Comparison of ENCODE assay signal across 14 cellular contexts in genomic region chr16:84881702-84882521, GRCh38.
DNase-seq lines count a peak whose midpoint lies in the region; ATAC-seq and TF ChIP-seq lines count a peak whose summit lies in the region.
"Had no signal": no experiment of that assay in that cellular context is flagged by ENCODE, and none has a peak within 500 bp of the region (broad histone marks: within the 10 kb centered on the region; RNA-seq: fewer than 3 reads in every experiment).

No MANE protein-coding gene starts in this region.

- H3K27me3 ChIP-seq in BE2C (no peaks in the 10 kb centered on the region), PC-9 (ENCODE audit: insufficient read depth, low read depth) (no peaks in the 10 kb centered on the region), esophagus muscularis mucosa (no peaks in the 10 kb centered on the region), esophagus squamous epithelium (no peaks in the 10 kb centered on the region)

- no peaks in the 10 kb centered on the region for H4K20me1 ChIP-seq in PC-9 (ENCODE audit: insufficient read depth)

- peaks cover 18% of the 10 kb centered on the region for H3K27me3 Mint-ChIP-seq in activated CD4-positive, alpha-beta T cell treated with anti-CD3 and anti-CD28 coated beads, Interleukin-2, amount 10 ng/mL, durations not matched to agents 24 days and 14 days

- BruUV-seq in PC-9 (replicated peaks; lab: Mats Ljungman, UMichigan): no TSS peak

- TF ChIP-seq CTCF in BE2C (IDR thresholded peaks at IDR 0.05; ENCODE audit: low read depth, low read length) (no peak), PC-9 (conservative IDR thresholded peaks at IDR 0.05) (no peak), esophagus muscularis mucosa (IDR thresholded peaks at IDR 0.05) (no peak), omental fat pad (IDR thresholded peaks at IDR 0.05) (no peak), esophagus squamous epithelium (IDR thresholded peaks at IDR 0.05) (no peak)

- H3K4me1 Mint-ChIP-seq in activated CD4-positive, alpha-beta T cell treated with anti-CD3 and anti-CD28 coated beads, Interleukin-2, amount 10 ng/mL, durations not matched to agents 24 days and 14 days: no peaks in the 10 kb centered on the region

- H3F3A ChIP-seq in PC-9 (ENCODE audit: insufficient read depth, low read depth): peaks cover 59% of the 10 kb centered on the region

- H3K9me3 ChIP-seq in BE2C: no peaks in the 10 kb centered on the region
- no peaks in the 10 kb centered on the region for H3K9me3 ChIP-seq in PC-9 (ENCODE audit: insufficient read depth, low read depth)
- no peaks in the 10 kb centered on the region for H3K9me3 ChIP-seq in esophagus muscularis mucosa
- H3K9me3 ChIP-seq in esophagus squamous epithelium: no peaks in the 10 kb centered on the region

- H3K9me2 ChIP-seq in PC-9 (ENCODE audit: insufficient read depth): no peaks in the 10 kb centered on the region

- TF ChIP-seq EP300 in esophagus muscularis mucosa (IDR thresholded peaks at IDR 0.05): no peak

- POLR2A ChIA-PET in PC-9 (lab: Charles Lee; ENCODE audit: unreplicated experiment): interaction anchor here (0.6 kb wide), 1 partner anchor 129 kb away, joined by 3 read pairs; the partner anchor contains the start of gene ZDHHC7

- DNase-seq in BE2C: peak; percentile 34
- DNase-seq in PC-9: peak; percentile 55 to 77
- DNase-seq in esophagus muscularis mucosa (ENCODE audit: extremely low spot score): no peak
- DNase-seq in omental fat pad (ENCODE audit: low spot score): peak; percentile 50
- DNase-seq in inferior parietal cortex (ENCODE audit: extremely low spot score): no peak
- DNase-seq in esophagus squamous epithelium (lab: John Stamatoyannopoulos, UW): no peak
- no peak for DNase-seq in HuH-7 (ENCODE audit: low spot score)
- no peak for DNase-seq in activated CD4-positive, alpha-beta T cell treated with anti-CD3 and anti-CD28 coated beads, Interleukin-2, amount 10 ng/mL, durations not matched to agents 24 days and 14 days
- DNase-seq: activated CD4-positive, CD25-positive, alpha-beta regulatory T cell treated with anti-CD3 and anti-CD28 coated beads, Interleukin-2, amount 50 U/mL, for 72 hours; activated naive CD4-positive, alpha-beta T cell treated with anti-CD3 and anti-CD28 coated beads, Interleukin-2, amount 50 U/mL, for 16 hours; erythroblast; NCI-H1694; PC-3; stimulated activated CD4-positive, alpha-beta T cell treated with anti-CD3 and anti-CD28 coated beads, Interleukin-1b, Interleukin-23, amount 100 ng/mL, for 48 hours had no signal

- TF ChIP-seq POLR2A in esophagus muscularis mucosa (IDR thresholded peaks at IDR 0.05; ENCODE audit: low read depth) (no peak), esophagus squamous epithelium (IDR thresholded peaks at IDR 0.05) (no peak)

- intact Hi-C loops in PC-9 (cut with micrococcal nuclease; ENCODE audit: unreplicated experiment) (loop anchor here (2.0 kb wide), 2 partner anchors 31 to 39 kb away; no protein-coding TSS in a partner anchor), esophagus muscularis mucosa (cut with DNase I) (no loop called here), esophagus squamous epithelium (cut with DNase I) (no loop called here)
- intact Hi-C loops in activated CD4-positive, alpha-beta T cell treated with anti-CD3 and anti-CD28 coated beads, Interleukin-2, amount 10 ng/mL, durations not matched to agents 24 days and 14 days (cut with micrococcal nuclease): no loop called here

- no peaks in the 10 kb centered on the region for H3K79me2 ChIP-seq in PC-9 (ENCODE audit: low read depth)

- WGBS in esophagus muscularis mucosa: 63% methylated on average over 8 of the region's 8 CpGs
- WGBS in esophagus squamous epithelium, 2 donors: 50 to 75% methylated on average over 8 of the region's 8 CpGs

- H3K4me3 ChIP-seq in BE2C (ENCODE audit: low read depth, low read length): no peak overlapping the region
- no peak overlapping the region for H3K4me3 ChIP-seq in PC-9
- no peak overlapping the region for H3K4me3 ChIP-seq in esophagus muscularis mucosa
- H3K4me3 ChIP-seq in esophagus squamous epithelium: no peak overlapping the region

- H3K36me3 ChIP-seq in BE2C (no peaks in the 10 kb centered on the region), PC-9 (ENCODE audit: low read depth) (no peaks in the 10 kb centered on the region), esophagus muscularis mucosa (peaks cover 18 to 98% (median 77%) of the 10 kb centered on the region in 4 donors), esophagus squamous epithelium (peaks cover 0 to 35% (median 0%) of the 10 kb centered on the region in 3 donors)

- H3K27ac ChIP-seq in PC-9 (peak overlapping the region; percentile 78), esophagus muscularis mucosa (replicated peaks in 1 of 4) (peak overlapping the region; percentile 28 to 58 (median 46)), esophagus squamous epithelium (peak overlapping the region in 2 of 4 donors; percentile 42 to 50)

- ATAC-seq in omental fat pad (ENCODE audit: low FRiP score): peak; percentile 48
- ATAC-seq: PC-3 had no signal

- peak overlapping the region; percentile 20 for H3K4me2 ChIP-seq in PC-9

- H2AFZ ChIP-seq in PC-9: no peak overlapping the region

- H3K4me1 ChIP-seq in BE2C (peaks cover 12% of the 10 kb centered on the region), PC-9 (replicated peaks; ENCODE audit: insufficient read depth) (peaks cover 68% of the 10 kb centered on the region), esophagus muscularis mucosa (peaks cover 7 to 49% (median 40%) of the 10 kb centered on the region in 4 donors), esophagus squamous epithelium (peaks cover 0 to 46% (median 13%) of the 10 kb centered on the region in 3 donors)

- CTCF ChIA-PET in PC-9 (lab: Charles Lee): interaction anchor here (0.6 to 1.6 kb wide), 3 partner anchors 31 to 321 kb away, joined by 3 to 5 read pairs (median 3); no protein-coding TSS in a partner anchor

- no peak overlapping the region for H3K4me3 Mint-ChIP-seq in activated CD4-positive, alpha-beta T cell treated with anti-CD3 and anti-CD28 coated beads, Interleukin-2, amount 10 ng/mL, durations not matched to agents 24 days and 14 days

- H3K27ac Mint-ChIP-seq in activated CD4-positive, alpha-beta T cell treated with anti-CD3 and anti-CD28 coated beads, Interleukin-2, amount 10 ng/mL, durations not matched to agents 24 days and 14 days: no peak overlapping the region

- H3K36me3 Mint-ChIP-seq in activated CD4-positive, alpha-beta T cell treated with anti-CD3 and anti-CD28 coated beads, Interleukin-2, amount 10 ng/mL, durations not matched to agents 24 days and 14 days (ENCODE audit: low read depth): no peaks in the 10 kb centered on the region

- no peaks in the 10 kb centered on the region for H3K9me3 Mint-ChIP-seq in activated CD4-positive, alpha-beta T cell treated with anti-CD3 and anti-CD28 coated beads, Interleukin-2, amount 10 ng/mL, durations not matched to agents 24 days and 14 days

Comparison
In these comparisons a context has a peak if more than half of its experiments do, and no peak if none do; other contexts are left out.
1. DNase-seq: peak in BE2C (single experiment), PC-9 (2 of 2) and omental fat pad (single experiment); none in esophagus muscularis mucosa (single experiment), inferior parietal cortex (single experiment), esophagus squamous epithelium (single experiment), HuH-7 (single experiment) and activated CD4-positive, alpha-beta T cell treated with anti-CD3 and anti-CD28 coated beads, Interleukin-2, amount 10 ng/mL, durations not matched to agents 24 days and 14 days (single experiment).